Comparison of ENCODE assay signal across 8 cellular contexts in genomic region chr2:144511222-144511855, GRCh38. TPM values are rescaled to one million over a fixed set of nuclear protein-coding genes. Genes with fewer than 3 reads are reported as not detected.
DNase-seq lines count a peak whose midpoint lies in the region; ATAC-seq and TF ChIP-seq lines count a peak whose summit lies in the region.

No MANE protein-coding gene starts in this region.

- peak overlapping the region; percentile 90 for H3K27ac ChIP-seq in ectodermal cell (ENCODE audit: insufficient read depth, low read depth, low read length, poor library complexity, severe bottlenecking)
- H3K27ac ChIP-seq in vagina: peak overlapping the region; percentile 99
- no peak overlapping the region for H3K27ac ChIP-seq in mammary epithelial cell (ENCODE audit: insufficient read depth, low read depth, low read length)

- no peaks in the 10 kb centered on the region for H3K36me3 ChIP-seq in ectodermal cell (ENCODE audit: control insufficient read depth, insufficient read depth, low read length)
- H3K36me3 ChIP-seq in vagina: no peaks in the 10 kb centered on the region
- H3K36me3 ChIP-seq in mammary epithelial cell (ENCODE audit: insufficient read depth, low read length): no peaks in the 10 kb centered on the region

- H3K4me2 ChIP-seq in mammary epithelial cell (ENCODE audit: insufficient read depth, low read depth, low read length): no peak overlapping the region

- H3K79me2 ChIP-seq in mammary epithelial cell (ENCODE audit: insufficient read depth, low read length): no peaks in the 10 kb centered on the region

- no peak for TF ChIP-seq CTCF in natural killer cell (IDR thresholded peaks at IDR 0.05)
- TF ChIP-seq CTCF in vagina (IDR thresholded peaks at IDR 0.05): no peak
- TF ChIP-seq CTCF in mammary epithelial cell (conservative IDR thresholded peaks at IDR 0.05 in 1 of 2, IDR thresholded peaks at IDR 0.05 in 1 of 2; ENCODE audit: extremely low read depth in 1 of 2, insufficient read depth in 1 of 2, low read depth in 1 of 2, low read length in 2 of 2): no peak

- H3K27me3 Mint-ChIP-seq in stimulated activated naive CD8-positive, alpha-beta T cell treated with anti-CD3 and anti-CD28 coated beads, Interleukin-15, Interleukin-2, amounts not matched to agents 100 ng/mL and 50 ng/mL, for 24 hours: peaks cover 42% of the 10 kb centered on the region
- H3K27me3 Mint-ChIP-seq in stimulated activated naive CD8-positive, alpha-beta T cell treated with anti-CD3 and anti-CD28 coated beads, Interleukin-15, amount 100 ng/mL, for 72 hours: peaks cover 75% of the 10 kb centered on the region
- H3K27me3 Mint-ChIP-seq in natural killer cell (ENCODE audit: low read depth in 2 of 2): peaks cover 6 to 7% of the 10 kb centered on the region in 2 donors

- H3K27ac Mint-ChIP-seq in stimulated activated naive CD8-positive, alpha-beta T cell treated with anti-CD3 and anti-CD28 coated beads, Interleukin-15, Interleukin-2, amounts not matched to agents 100 ng/mL and 50 ng/mL, for 24 hours: peak overlapping the region; percentile 80
- no peak overlapping the region for H3K27ac Mint-ChIP-seq in stimulated activated naive CD8-positive, alpha-beta T cell treated with anti-CD3 and anti-CD28 coated beads, Interleukin-15, amount 100 ng/mL, for 72 hours
- H3K27ac Mint-ChIP-seq in natural killer cell: no peak overlapping the region

- intact Hi-C loops in natural killer cell (cut with micrococcal nuclease): loop anchor here (2.0 kb wide), 2 partner anchors 87 to 1383 kb away; partner anchors contain the start of gene ARHGAP15
- intact Hi-C loops in vagina (cut with DNase I): no loop called here
- intact Hi-C loops in mammary epithelial cell (cut with micrococcal nuclease): loop anchor here (10.0 kb wide), 1 partner anchor 347 kb away; no protein-coding TSS in a partner anchor

- no peaks in the 10 kb centered on the region for H3K9me3 ChIP-seq in ectodermal cell (ENCODE audit: control insufficient read depth, low read length)
- no peaks in the 10 kb centered on the region for H3K9me3 ChIP-seq in vagina
- H3K9me3 ChIP-seq in mammary epithelial cell (replicated peaks; ENCODE audit: insufficient read depth, low read length): no peaks in the 10 kb centered on the region

- peak overlapping the region; percentile 71 for H3K4me3 Mint-ChIP-seq in stimulated activated naive CD8-positive, alpha-beta T cell treated with anti-CD3 and anti-CD28 coated beads, Interleukin-15, Interleukin-2, amounts not matched to agents 100 ng/mL and 50 ng/mL, for 24 hours
- no peak overlapping the region for H3K4me3 Mint-ChIP-seq in stimulated activated naive CD8-positive, alpha-beta T cell treated with anti-CD3 and anti-CD28 coated beads, Interleukin-15, amount 100 ng/mL, for 72 hours
- H3K4me3 Mint-ChIP-seq in natural killer cell: peak overlapping the region; percentile 95

- TF ChIP-seq POLR2A in vagina (IDR thresholded peaks at IDR 0.05): no peak

- peak overlapping the region; percentile 11 for H3K4me3 ChIP-seq in ectodermal cell (ENCODE audit: insufficient read depth, low read depth, low read length)
- H3K4me3 ChIP-seq in vagina: peak overlapping the region in 1 of 2 donors; percentile 70
- H3K4me3 ChIP-seq in mammary epithelial cell (replicated peaks in 1 of 3; ENCODE audit: insufficient read depth in 1 of 3, low read depth in 2 of 3, low read length in 3 of 3): no peak overlapping the region

- 11 to 36% methylated on average over 2 to 3 of the region's 3 CpGs for WGBS in ectodermal cell, 2 experiments
- 93% methylated on average over 3 of the region's 3 CpGs for whole genome bisulfite sequencing in mammary epithelial cell (ENCODE audit: low coverage, missing lambda C conversion rate)

- peaks cover 57% of the 10 kb centered on the region for H3K4me1 ChIP-seq in ectodermal cell (ENCODE audit: control insufficient read depth, insufficient read depth, low read length)
- H3K4me1 ChIP-seq in vagina: peaks cover 41% of the 10 kb centered on the region
- peaks cover 8% of the 10 kb centered on the region for H3K4me1 ChIP-seq in mammary epithelial cell (ENCODE audit: insufficient read depth, low read length)

- peaks cover 81% of the 10 kb centered on the region for H3K4me1 Mint-ChIP-seq in stimulated activated naive CD8-positive, alpha-beta T cell treated with anti-CD3 and anti-CD28 coated beads, Interleukin-15, Interleukin-2, amounts not matched to agents 100 ng/mL and 50 ng/mL, for 24 hours (ENCODE audit: low read depth)
- peaks cover 43% of the 10 kb centered on the region for H3K4me1 Mint-ChIP-seq in stimulated activated naive CD8-positive, alpha-beta T cell treated with anti-CD3 and anti-CD28 coated beads, Interleukin-15, amount 100 ng/mL, for 72 hours
- peaks cover 89 to 92% of the 10 kb centered on the region in 2 donors for H3K4me1 Mint-ChIP-seq in natural killer cell

- peaks cover 57% of the 10 kb centered on the region for H3K36me3 Mint-ChIP-seq in stimulated activated naive CD8-positive, alpha-beta T cell treated with anti-CD3 and anti-CD28 coated beads, Interleukin-15, Interleukin-2, amounts not matched to agents 100 ng/mL and 50 ng/mL, for 24 hours (ENCODE audit: low read depth)
- peaks cover 44% of the 10 kb centered on the region for H3K36me3 Mint-ChIP-seq in natural killer cell

- no peak overlapping the region for H2AFZ ChIP-seq in mammary epithelial cell (ENCODE audit: low read depth, low read length)

- CTCF ChIA-PET in mammary epithelial cell (lab: Charles Lee; ENCODE audit: low non-redundant PET): no interaction called here

- BruUV-seq in mammary epithelial cell (replicated peaks; lab: Mats Ljungman, UMichigan): no TSS peak

- no peak for DNase-seq in stimulated activated naive CD8-positive, alpha-beta T cell treated with anti-CD3 and anti-CD28 coated beads, Interleukin-15, amount 100 ng/mL, for 72 hours
- DNase-seq in natural killer cell (no peak), vagina (ENCODE audit: extremely low spot score in 2 of 2) (no peak), hepatic stellate cell (ENCODE audit: low spot score) (no peak), UCSD-AML1 (lab: John Stamatoyannopoulos, UW; ENCODE audit: unreplicated experiment) (no peak), mammary epithelial cell (no peak)

- dilution Hi-C loops in mammary epithelial cell (cut with HindIII; ENCODE audit: low sequenced_read_pairs): no loop called here

- H3K9ac ChIP-seq in mammary epithelial cell (ENCODE audit: insufficient read depth, low read length): no peak overlapping the region

- no peak for ATAC-seq in stimulated activated naive CD8-positive, alpha-beta T cell treated with anti-CD3 and anti-CD28 coated beads, Interleukin-15, amount 100 ng/mL, for 72 hours
- ATAC-seq in natural killer cell: no peak

- no peaks in the 10 kb centered on the region for H3K9me3 Mint-ChIP-seq in stimulated activated naive CD8-positive, alpha-beta T cell treated with anti-CD3 and anti-CD28 coated beads, Interleukin-15, Interleukin-2, amounts not matched to agents 100 ng/mL and 50 ng/mL, for 24 hours
- H3K9me3 Mint-ChIP-seq in stimulated activated naive CD8-positive, alpha-beta T cell treated with anti-CD3 and anti-CD28 coated beads, Interleukin-15, amount 100 ng/mL, for 72 hours: no peaks in the 10 kb centered on the region
- peaks cover 2 to 3% of the 10 kb centered on the region in 2 donors for H3K9me3 Mint-ChIP-seq in natural killer cell

- no peaks in the 10 kb centered on the region for H4K20me1 ChIP-seq in mammary epithelial cell (ENCODE audit: insufficient read depth, low read length)

- in situ Hi-C loops in mammary epithelial cell (cut with MboI; ENCODE audit: low sequenced_read_pairs in 2 of 2): no loop called here

- H3K27me3 ChIP-seq in ectodermal cell (ENCODE audit: control insufficient read depth, insufficient read depth, low read length, poor library complexity, severe bottlenecking) (no peaks in the 10 kb centered on the region), vagina (no peaks in the 10 kb centered on the region), mammary epithelial cell (ENCODE audit: insufficient read depth, low read length) (peaks cover 37% of the 10 kb centered on the region)

RNA-seq across cellular contexts. Expression of gene ZEB2, which starts 8.6 kb away (rescaled TPM):
- polyA plus RNA-seq in ectodermal cell (2013, experiment 1 of 4): 134 TPM
- polyA plus RNA-seq in ectodermal cell (2013, experiment 2 of 4): 125 TPM
- polyA plus RNA-seq in ectodermal cell (2013, experiment 3 of 4): 87.6 TPM
- polyA plus RNA-seq in ectodermal cell (2013, experiment 4 of 4): 98.3 TPM
- total RNA-seq in natural killer cell (1,000 to 10,000 TPM in 1 of 3 donors, 100 to 1,000 TPM in 2; 718 to 1,143 (median 944) TPM), vagina (63.6 TPM), mammary epithelial cell (under 1 TPM; 0.45 to 0.50 TPM)
- 0.26 TPM for polyA plus RNA-seq in mammary epithelial cell
- polyA minus RNA-seq in mammary epithelial cell: not detected

Comparison
In these comparisons a context has a peak if more than half of its experiments do, and no peak if none do; other contexts are left out.
1. H3K4me3 Mint-ChIP-seq: peak in stimulated activated naive CD8-positive, alpha-beta T cell treated with anti-CD3 and anti-CD28 coated beads, Interleukin-15, Interleukin-2, amounts not matched to agents 100 ng/mL and 50 ng/mL, for 24 hours (single experiment) and natural killer cell (single experiment); none in stimulated activated naive CD8-positive, alpha-beta T cell treated with anti-CD3 and anti-CD28 coated beads, Interleukin-15, amount 100 ng/mL, for 72 hours (0 of 2).
2. RNA of gene ZEB2, which starts 8.6 kb away (total RNA-seq): 718 to 1,143 TPM in natural killer cell and 63.6 TPM in vagina (single experiment); 0.45 to 0.50 TPM in mammary epithelial cell; every median in the first group is over 10 times any median in the second.